In the genomic region with DNA sequence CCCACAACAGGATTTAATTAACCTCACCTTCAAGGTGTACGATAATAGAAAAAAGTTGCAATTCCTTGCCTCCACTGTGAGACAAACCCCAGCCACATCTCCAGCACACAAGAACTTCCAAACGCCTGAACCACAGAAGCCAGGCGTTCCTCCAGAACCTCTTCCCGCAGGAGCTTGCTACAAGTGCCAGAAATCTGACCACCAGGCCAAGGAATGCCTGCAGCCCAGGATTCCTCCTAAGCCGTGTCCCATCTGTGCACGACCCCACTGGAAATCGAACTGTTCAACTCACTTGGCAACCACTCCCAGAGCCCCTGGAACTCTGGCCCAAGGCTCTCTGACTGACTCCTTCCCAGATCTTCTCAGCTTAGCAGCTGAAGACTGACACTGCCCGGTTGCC, we compare ENCODE assay signal across 5 cellular contexts.
A peak's percentile ranks its signal among the peaks of the same experiment; 100 is the strongest.
DNase-seq lines count a peak whose midpoint lies in the region; TF ChIP-seq lines count a peak whose summit lies in the region.
"Not testable (repeated sequence)": the region's sequence is repeated elsewhere in the genome, so short reads cannot be mapped to it uniquely, and the experiment has no call there.

No MANE protein-coding gene starts in this region.

- H3K9me3 ChIP-seq in MG63: not testable (repeated sequence)

- H3K36me3 ChIP-seq in MG63: not testable (repeated sequence)

- not testable (repeated sequence) for H3K4me3 ChIP-seq in AG10803 (ENCODE audit: low read length); MG63; astrocyte of the cerebellum (ENCODE audit: low read depth, low read length)

- not testable (repeated sequence) for H3K27me3 ChIP-seq in MG63

- not testable (repeated sequence) for TF ChIP-seq CTCF in AG10803 (conservative IDR thresholded peaks at IDR 0.05; ENCODE audit: low read length); astrocyte of the cerebellum (IDR thresholded peaks at IDR 0.05; ENCODE audit: low read depth, low read length, missing control alignments)

- in situ Hi-C loops in astrocyte of the cerebellum (cut with HindIII; ENCODE audit: low sequenced_read_pairs): not testable (repeated sequence)

- peak; percentile 8 for DNase-seq in AG10803 (ENCODE audit: low read depth)
- DNase-seq in MG63: peak; percentile 20
- DNase-seq in astrocyte of the cerebellum (ENCODE audit: low read depth): peak; percentile 50
- peak; percentile 68 for DNase-seq in fibroblast of peridontal ligament (ENCODE audit: extremely low read depth)
- DNase-seq in myocyte (ENCODE audit: low read depth): peak; percentile 32

Comparison
In these comparisons a context has a peak if more than half of its experiments do, and no peak if none do; other contexts are left out.
1. DNase-seq: peak in every context shown above with its lines; median percentile 68 in fibroblast of peridontal ligament; 50 in astrocyte of the cerebellum; 32 in myocyte; 20 in MG63; 8 in AG10803.